In the genomic region with DNA sequence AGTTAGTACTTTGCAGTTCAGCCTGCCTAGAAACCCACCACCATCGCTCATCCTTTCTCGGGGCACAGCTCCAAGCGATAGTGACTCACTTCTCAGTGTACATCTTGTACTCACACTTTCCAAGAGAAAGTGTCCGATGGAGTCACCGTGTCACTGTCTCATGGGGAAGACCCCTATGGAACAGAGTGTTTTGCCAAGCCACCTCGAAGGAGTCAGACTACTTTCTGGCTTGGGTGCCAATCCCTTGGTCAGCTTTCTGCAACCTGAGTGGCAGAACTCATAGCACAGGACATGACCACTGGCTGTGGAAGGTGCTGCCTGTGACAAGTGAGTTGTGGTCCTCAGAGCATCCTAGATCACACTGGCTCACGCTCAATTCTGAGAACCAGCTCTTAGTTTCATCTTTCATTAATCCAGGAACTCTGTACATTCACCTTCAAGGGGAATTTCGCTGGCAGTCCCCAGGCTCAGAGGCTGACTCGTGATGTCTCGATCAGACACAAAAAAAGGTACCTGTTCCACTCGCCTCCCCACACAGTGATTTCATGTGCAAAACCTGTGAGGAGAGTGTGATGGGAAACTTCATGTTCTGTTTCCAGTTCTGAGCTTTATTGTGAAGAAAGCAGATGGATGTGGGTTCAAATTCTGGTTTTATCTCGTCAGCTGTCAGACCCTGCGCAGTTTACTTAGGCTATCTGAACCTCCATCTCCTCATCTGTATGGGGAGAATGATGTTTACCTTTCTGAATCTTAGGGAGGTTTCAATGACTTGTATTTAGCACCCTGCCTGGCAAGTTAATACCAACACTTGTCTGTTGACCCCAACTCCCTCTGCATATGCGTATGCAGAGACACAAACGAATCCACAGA, we compare ENCODE assay signal across 13 cellular contexts.
DNase-seq lines count a peak whose midpoint lies in the region; ATAC-seq lines count a peak whose summit lies in the region.
"Had no signal": no experiment of that assay in that cellular context is flagged by ENCODE, and none has a peak within 500 bp of the region (broad histone marks: within the 10 kb centered on the region; RNA-seq: fewer than 3 reads in every experiment).

No MANE protein-coding gene starts in this region.

- peak; percentile 5 for DNase-seq in MG63
- DNase-seq in activated T-cell treated with anti-CD3 and anti-CD28 coated beads, Interleukin-2, amount 50 U/mL, for 72 hours, result peak; percentile 72 to 84
- peak; percentile 57 to 60 for DNase-seq in stimulated activated CD4-positive, alpha-beta T cell treated with anti-CD3 and anti-CD28 coated beads, Interleukin-12 subunit alpha, Interleukin-12 subunit beta, amount 100 ng/mL, for 24 hours (ENCODE audit: low read depth in 2 of 2)
- no peak for DNase-seq in central memory CD4-positive, alpha-beta T cell
- no peak for DNase-seq in GM23248
- DNase-seq: dorsolateral prefrontal cortex, GF-D8, NCI-H1105 treated with DMSO at 0.1 percent for 48 hours, nephron progenitor cell had no signal

- H3K79me2 ChIP-seq in GM23248 (ENCODE audit: insufficient read depth), result no peaks in the 10 kb centered on the region

- in situ Hi-C loops in GM23248 (cut with MboI), result no loop called here

- no peaks in the 10 kb centered on the region for H4K20me1 ChIP-seq in BLaER1 treated with 17β-estradiol and CSF1 and Interleukin-3, amounts not matched to agents 10 nM and 100 nM
- no peaks in the 10 kb centered on the region for H4K20me1 ChIP-seq in GM23248 (ENCODE audit: insufficient read depth)

- no peak overlapping the region for H3K9ac ChIP-seq in BLaER1 treated with 17β-estradiol and CSF1 and Interleukin-3, amounts not matched to agents 10 nM and 100 nM
- no peak overlapping the region for H3K9ac ChIP-seq in GM23248

- ATAC-seq in activated T-cell treated with anti-CD3 and anti-CD28 coated beads, Interleukin-2, amount 50 U/mL, for 72 hours (replicated peaks in 1 of 2), result peak; percentile 70 to 72
- ATAC-seq in HG03460 (IDR thresholded peaks at IDR 0.05; ENCODE audit: unreplicated experiment) (no peak), HG02852 (IDR thresholded peaks at IDR 0.05; ENCODE audit: unreplicated experiment) (no peak)
- ATAC-seq: Panc1 had no signal

- no peaks in the 10 kb centered on the region for H3K36me3 ChIP-seq in BLaER1 treated with 17β-estradiol and CSF1 and Interleukin-3, amounts not matched to agents 10 nM and 100 nM
- H3K36me3 ChIP-seq in MG63 (no peaks in the 10 kb centered on the region), GM23248 (ENCODE audit: low read depth) (no peaks in the 10 kb centered on the region)

- H3K4me1 Mint-ChIP-seq in activated T-cell treated with anti-CD3 and anti-CD28 coated beads, Interleukin-2, amount 50 U/mL, for 72 hours (ENCODE audit: low read depth), result peaks cover 99% of the 10 kb centered on the region

- no peak overlapping the region for H3K27ac ChIP-seq in BLaER1 treated with 17β-estradiol and CSF1 and Interleukin-3, amounts not matched to agents 10 nM and 100 nM
- no peak overlapping the region for H3K27ac ChIP-seq in GM23248
- H3K27ac ChIP-seq: dorsolateral prefrontal cortex had no signal

- peaks cover 41 to 56% (median 47%) of the 10 kb centered on the region in 10 experiments for H3K4me1 ChIP-seq in BLaER1 treated with 17β-estradiol and CSF1 and Interleukin-3, amounts not matched to agents 10 nM and 100 nM
- H3K4me1 ChIP-seq in GM23248 (ENCODE audit: insufficient read depth), result no peaks in the 10 kb centered on the region

- H3K36me3 Mint-ChIP-seq in activated T-cell treated with anti-CD3 and anti-CD28 coated beads, Interleukin-2, amount 50 U/mL, for 72 hours (ENCODE audit: insufficient read depth in 2 of 2), result peaks cover 3 to 7% of the 10 kb centered on the region in 2 donors

- no peaks in the 10 kb centered on the region for H3K9me2 ChIP-seq in GM23248 (ENCODE audit: insufficient read depth)

- no peaks in the 10 kb centered on the region for H3K27me3 ChIP-seq in BLaER1 treated with 17β-estradiol and CSF1 and Interleukin-3, amounts not matched to agents 10 nM and 100 nM
- H3K27me3 ChIP-seq in MG63 (no peaks in the 10 kb centered on the region; the same call in 1 of the 2 replicates), GM23248 (replicated peaks; ENCODE audit: insufficient read depth) (no peaks in the 10 kb centered on the region)

- 30 to 33% methylated on average over 15 of the region's 15 CpGs for WGBS in GM23248 (ENCODE audit: low coverage in 1 of 2, low lambda C conversion rate in 2 of 2, missing lambda C conversion rate in 2 of 2), 2 experiments

- H3K27ac Mint-ChIP-seq in activated T-cell treated with anti-CD3 and anti-CD28 coated beads, Interleukin-2, amount 50 U/mL, for 72 hours, result peak overlapping the region; percentile 89
- H3K27ac Mint-ChIP-seq: nephron progenitor cell had no signal

- no peaks in the 10 kb centered on the region for H3K27me3 Mint-ChIP-seq in activated T-cell treated with anti-CD3 and anti-CD28 coated beads, Interleukin-2, amount 50 U/mL, for 72 hours (ENCODE audit: low read depth)

- H2AFZ ChIP-seq in GM23248, result no peak overlapping the region

- H3K4me3 Mint-ChIP-seq in activated T-cell treated with anti-CD3 and anti-CD28 coated beads, Interleukin-2, amount 50 U/mL, for 72 hours, result peak overlapping the region; percentile 66 to 80
- H3K4me3 Mint-ChIP-seq: nephron progenitor cell had no signal

- H3F3A ChIP-seq in GM23248 (ENCODE audit: insufficient read depth), result no peaks in the 10 kb centered on the region

- H3K4me3 ChIP-seq in BLaER1 treated with 17β-estradiol and CSF1 and Interleukin-3, amounts not matched to agents 10 nM and 100 nM, result no peak overlapping the region
- H3K4me3 ChIP-seq in MG63, result no peak overlapping the region
- H3K4me3 ChIP-seq in GM23248, result no peak overlapping the region
- H3K4me3 ChIP-seq: dorsolateral prefrontal cortex had no signal

- peaks cover 0 to 15% (median 7%) of the 10 kb centered on the region in 11 experiments; a peak in 11 of 22 replicates for H3K9me3 ChIP-seq in BLaER1 treated with 17β-estradiol and CSF1 and Interleukin-3, amounts not matched to agents 10 nM and 100 nM (replicated peaks in 1 of 11)
- no peaks in the 10 kb centered on the region for H3K9me3 ChIP-seq in MG63
- no peaks in the 10 kb centered on the region for H3K9me3 ChIP-seq in GM23248 (ENCODE audit: low read depth)

- H3K9me3 Mint-ChIP-seq in activated T-cell treated with anti-CD3 and anti-CD28 coated beads, Interleukin-2, amount 50 U/mL, for 72 hours, result peaks cover 2 to 3% of the 10 kb centered on the region in 2 donors

- H3K4me2 ChIP-seq in BLaER1 treated with 17β-estradiol and CSF1 and Interleukin-3, amounts not matched to agents 10 nM and 100 nM, result peak overlapping the region in 6 of 11 experiments; percentile 65 to 85 (median 77); a peak in 11 of 22 replicates
- H3K4me2 ChIP-seq in GM23248 (ENCODE audit: unreplicated experiment), result no peak overlapping the region

Comparison
In these comparisons a context has a peak if more than half of its experiments do, and no peak if none do; other contexts are left out.
1. DNase-seq: peak in MG63 (single experiment), activated T-cell treated with anti-CD3 and anti-CD28 coated beads, Interleukin-2, amount 50 U/mL, for 72 hours (2 of 2) and stimulated activated CD4-positive, alpha-beta T cell treated with anti-CD3 and anti-CD28 coated beads, Interleukin-12 subunit alpha, Interleukin-12 subunit beta, amount 100 ng/mL, for 24 hours (2 of 2); none in central memory CD4-positive, alpha-beta T cell (single experiment) and GM23248 (single experiment).
2. ATAC-seq: peak in activated T-cell treated with anti-CD3 and anti-CD28 coated beads, Interleukin-2, amount 50 U/mL, for 72 hours (2 of 2); none in HG03460 (single experiment) and HG02852 (single experiment).